Comparison of ENCODE assay signal across 1 cellular context in the genomic region with DNA sequence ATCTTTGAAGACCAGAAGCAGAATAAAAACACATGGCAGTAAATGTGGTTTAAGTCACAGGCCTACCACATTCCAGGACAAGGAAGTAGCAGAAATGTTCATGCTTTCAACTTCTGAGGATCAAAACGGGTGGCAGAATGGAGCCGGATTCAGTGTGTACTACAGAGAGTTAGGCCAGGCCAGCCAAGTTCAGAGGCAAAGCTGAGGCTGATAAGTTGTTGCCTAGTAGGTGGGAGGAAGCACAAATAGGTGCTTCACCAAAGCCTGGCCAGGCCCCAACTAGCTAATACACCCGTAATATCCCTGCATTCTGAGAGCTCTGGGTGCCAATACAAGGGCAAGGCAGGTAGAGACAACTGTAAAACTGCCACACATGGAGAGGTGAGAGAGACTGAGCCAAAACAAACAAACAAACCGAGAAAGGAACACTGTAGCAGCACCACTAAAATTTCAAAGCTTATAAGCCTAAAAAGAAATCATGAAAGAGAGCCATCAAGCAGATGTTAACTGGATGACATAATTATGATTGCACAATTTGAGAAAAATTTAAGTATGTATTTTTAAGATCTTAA.
TF ChIP-seq lines count a peak whose summit lies in the region.

No MANE protein-coding gene starts in this region.

TF ChIP-seq in GM23338, 12 proteins besides CTCF, POLR2A, EP300 and RAD21 (continued from another document):
- TF ChIP-seq, protein P1, sequence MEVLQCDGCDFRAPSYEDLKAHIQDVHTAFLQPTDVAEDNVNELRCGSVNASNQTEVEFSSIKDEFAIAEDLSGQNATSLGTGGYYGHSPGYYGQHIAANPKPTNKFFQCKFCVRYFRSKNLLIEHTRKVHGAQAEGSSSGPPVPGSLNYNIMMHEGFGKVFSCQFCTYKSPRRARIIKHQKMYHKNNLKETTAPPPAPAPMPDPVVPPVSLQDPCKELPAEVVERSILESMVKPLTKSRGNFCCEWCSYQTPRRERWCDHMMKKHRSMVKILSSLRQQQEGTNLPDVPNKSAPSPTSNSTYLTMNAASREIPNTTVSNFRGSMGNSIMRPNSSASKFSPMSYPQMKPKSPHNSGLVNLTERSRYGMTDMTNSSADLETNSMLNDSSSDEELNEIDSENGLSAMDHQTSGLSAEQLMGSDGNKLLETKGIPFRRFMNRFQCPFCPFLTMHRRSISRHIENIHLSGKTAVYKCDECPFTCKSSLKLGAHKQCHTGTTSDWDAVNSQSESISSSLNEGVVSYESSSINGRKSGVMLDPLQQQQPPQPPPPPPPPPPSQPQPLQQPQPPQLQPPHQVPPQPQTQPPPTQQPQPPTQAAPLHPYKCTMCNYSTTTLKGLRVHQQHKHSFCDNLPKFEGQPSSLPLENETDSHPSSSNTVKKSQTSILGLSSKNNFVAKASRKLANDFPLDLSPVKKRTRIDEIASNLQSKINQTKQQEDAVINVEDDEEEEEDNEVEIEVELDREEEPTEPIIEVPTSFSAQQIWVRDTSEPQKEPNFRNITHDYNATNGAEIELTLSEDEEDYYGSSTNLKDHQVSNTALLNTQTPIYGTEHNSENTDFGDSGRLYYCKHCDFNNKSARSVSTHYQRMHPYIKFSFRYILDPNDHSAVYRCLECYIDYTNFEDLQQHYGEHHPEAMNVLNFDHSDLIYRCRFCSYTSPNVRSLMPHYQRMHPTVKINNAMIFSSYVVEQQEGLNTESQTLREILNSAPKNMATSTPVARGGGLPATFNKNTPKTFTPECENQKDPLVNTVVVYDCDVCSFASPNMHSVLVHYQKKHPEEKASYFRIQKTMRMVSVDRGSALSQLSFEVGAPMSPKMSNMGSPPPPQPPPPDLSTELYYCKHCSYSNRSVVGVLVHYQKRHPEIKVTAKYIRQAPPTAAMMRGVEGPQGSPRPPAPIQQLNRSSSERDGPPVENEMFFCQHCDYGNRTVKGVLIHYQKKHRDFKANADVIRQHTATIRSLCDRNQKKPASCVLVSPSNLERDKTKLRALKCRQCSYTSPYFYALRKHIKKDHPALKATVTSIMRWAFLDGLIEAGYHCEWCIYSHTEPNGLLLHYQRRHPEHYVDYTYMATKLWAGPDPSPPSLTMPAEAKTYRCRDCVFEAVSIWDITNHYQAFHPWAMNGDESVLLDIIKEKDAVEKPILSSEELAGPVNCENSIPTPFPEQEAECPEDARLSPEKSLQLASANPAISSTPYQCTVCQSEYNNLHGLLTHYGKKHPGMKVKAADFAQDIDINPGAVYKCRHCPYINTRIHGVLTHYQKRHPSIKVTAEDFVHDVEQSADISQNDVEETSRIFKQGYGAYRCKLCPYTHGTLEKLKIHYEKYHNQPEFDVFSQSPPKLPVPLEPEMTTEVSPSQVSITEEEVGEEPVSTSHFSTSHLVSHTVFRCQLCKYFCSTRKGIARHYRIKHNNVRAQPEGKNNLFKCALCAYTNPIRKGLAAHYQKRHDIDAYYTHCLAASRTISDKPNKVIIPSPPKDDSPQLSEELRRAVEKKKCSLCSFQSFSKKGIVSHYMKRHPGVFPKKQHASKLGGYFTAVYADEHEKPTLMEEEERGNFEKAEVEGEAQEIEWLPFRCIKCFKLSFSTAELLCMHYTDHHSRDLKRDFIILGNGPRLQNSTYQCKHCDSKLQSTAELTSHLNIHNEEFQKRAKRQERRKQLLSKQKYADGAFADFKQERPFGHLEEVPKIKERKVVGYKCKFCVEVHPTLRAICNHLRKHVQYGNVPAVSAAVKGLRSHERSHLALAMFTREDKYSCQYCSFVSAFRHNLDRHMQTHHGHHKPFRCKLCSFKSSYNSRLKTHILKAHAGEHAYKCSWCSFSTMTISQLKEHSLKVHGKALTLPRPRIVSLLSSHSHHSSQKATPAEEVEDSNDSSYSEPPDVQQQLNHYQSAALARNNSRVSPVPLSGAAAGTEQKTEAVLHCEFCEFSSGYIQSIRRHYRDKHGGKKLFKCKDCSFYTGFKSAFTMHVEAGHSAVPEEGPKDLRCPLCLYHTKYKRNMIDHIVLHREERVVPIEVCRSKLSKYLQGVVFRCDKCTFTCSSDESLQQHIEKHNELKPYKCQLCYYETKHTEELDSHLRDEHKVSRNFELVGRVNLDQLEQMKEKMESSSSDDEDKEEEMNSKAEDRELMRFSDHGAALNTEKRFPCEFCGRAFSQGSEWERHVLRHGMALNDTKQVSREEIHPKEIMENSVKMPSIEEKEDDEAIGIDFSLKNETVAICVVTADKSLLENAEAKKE (CRISPR knock-in tag; IDR thresholded peaks at IDR 0.05) = no peak
- TF ChIP-seq STAT1 (IDR thresholded peaks at IDR 0.05; ENCODE audit: unreplicated experiment) = no peak
- TF ChIP-seq ZNF331 (CRISPR knock-in tag; IDR thresholded peaks at IDR 0.05; ENCODE audit: low read depth) = no peak
- TF ChIP-seq CREB1 (CRISPR knock-in tag; IDR thresholded peaks at IDR 0.05; ENCODE audit: low read depth) = no peak
- TF ChIP-seq, protein P2, sequence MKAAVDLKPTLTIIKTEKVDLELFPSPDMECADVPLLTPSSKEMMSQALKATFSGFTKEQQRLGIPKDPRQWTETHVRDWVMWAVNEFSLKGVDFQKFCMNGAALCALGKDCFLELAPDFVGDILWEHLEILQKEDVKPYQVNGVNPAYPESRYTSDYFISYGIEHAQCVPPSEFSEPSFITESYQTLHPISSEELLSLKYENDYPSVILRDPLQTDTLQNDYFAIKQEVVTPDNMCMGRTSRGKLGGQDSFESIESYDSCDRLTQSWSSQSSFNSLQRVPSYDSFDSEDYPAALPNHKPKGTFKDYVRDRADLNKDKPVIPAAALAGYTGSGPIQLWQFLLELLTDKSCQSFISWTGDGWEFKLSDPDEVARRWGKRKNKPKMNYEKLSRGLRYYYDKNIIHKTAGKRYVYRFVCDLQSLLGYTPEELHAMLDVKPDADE (IDR thresholded peaks at IDR 0.05) = no peak
- no peak for TF ChIP-seq ZNF114 (CRISPR knock-in tag; IDR thresholded peaks at IDR 0.05)
- TF ChIP-seq JUNB (IDR thresholded peaks at IDR 0.05; ENCODE audit: unreplicated experiment) = no peak
- TF ChIP-seq EZH2 (IDR thresholded peaks at IDR 0.05; ENCODE audit: low read depth, unreplicated experiment) = no peak
- TF ChIP-seq, protein P3, sequence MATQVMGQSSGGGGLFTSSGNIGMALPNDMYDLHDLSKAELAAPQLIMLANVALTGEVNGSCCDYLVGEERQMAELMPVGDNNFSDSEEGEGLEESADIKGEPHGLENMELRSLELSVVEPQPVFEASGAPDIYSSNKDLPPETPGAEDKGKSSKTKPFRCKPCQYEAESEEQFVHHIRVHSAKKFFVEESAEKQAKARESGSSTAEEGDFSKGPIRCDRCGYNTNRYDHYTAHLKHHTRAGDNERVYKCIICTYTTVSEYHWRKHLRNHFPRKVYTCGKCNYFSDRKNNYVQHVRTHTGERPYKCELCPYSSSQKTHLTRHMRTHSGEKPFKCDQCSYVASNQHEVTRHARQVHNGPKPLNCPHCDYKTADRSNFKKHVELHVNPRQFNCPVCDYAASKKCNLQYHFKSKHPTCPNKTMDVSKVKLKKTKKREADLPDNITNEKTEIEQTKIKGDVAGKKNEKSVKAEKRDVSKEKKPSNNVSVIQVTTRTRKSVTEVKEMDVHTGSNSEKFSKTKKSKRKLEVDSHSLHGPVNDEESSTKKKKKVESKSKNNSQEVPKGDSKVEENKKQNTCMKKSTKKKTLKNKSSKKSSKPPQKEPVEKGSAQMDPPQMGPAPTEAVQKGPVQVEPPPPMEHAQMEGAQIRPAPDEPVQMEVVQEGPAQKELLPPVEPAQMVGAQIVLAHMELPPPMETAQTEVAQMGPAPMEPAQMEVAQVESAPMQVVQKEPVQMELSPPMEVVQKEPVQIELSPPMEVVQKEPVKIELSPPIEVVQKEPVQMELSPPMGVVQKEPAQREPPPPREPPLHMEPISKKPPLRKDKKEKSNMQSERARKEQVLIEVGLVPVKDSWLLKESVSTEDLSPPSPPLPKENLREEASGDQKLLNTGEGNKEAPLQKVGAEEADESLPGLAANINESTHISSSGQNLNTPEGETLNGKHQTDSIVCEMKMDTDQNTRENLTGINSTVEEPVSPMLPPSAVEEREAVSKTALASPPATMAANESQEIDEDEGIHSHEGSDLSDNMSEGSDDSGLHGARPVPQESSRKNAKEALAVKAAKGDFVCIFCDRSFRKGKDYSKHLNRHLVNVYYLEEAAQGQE (IDR thresholded peaks at IDR 0.05; ENCODE audit: unreplicated experiment) = no peak
TF ChIP-seq in GM23338: peak in this region for 0.
